ENCODE assay signal across 15 cellular contexts in the genomic region with DNA sequence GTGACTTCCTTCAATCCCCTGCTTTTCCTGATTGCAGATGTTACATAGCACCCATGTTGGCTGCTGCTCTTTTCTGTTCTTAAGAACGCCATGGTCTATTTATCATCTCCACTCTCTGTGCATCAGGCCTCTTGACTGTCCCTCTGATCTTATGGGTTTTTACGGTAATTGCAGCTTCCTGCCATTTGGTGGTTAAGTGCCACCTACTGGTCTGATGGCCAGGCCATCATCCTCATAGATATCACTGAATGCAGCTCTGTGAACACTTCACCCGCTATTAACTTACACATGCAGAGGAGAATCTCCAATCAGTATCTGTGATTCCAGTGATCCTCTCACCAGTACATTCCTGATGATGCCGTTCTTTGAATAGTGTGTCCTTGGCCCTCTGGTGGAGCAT.
DNase-seq lines count a peak whose midpoint lies in the region; ATAC-seq and TF ChIP-seq lines count a peak whose summit lies in the region.
"Had no signal": no experiment of that assay in that cellular context is flagged by ENCODE, and none has a peak within 500 bp of the region (broad histone marks: within the 10 kb centered on the region; RNA-seq: fewer than 3 reads in every experiment).

No MANE protein-coding gene starts in this region.

- no peaks in the 10 kb centered on the region for H3K4me1 ChIP-seq in mesenchymal stem cell (ENCODE audit: control insufficient read depth, insufficient read depth, low read depth, low read length)

- H3K36me3 ChIP-seq in WERI-Rb-1 (no peaks in the 10 kb centered on the region), mesenchymal stem cell (ENCODE audit: control insufficient read depth in 1 of 2, insufficient read depth in 2 of 2, low read depth in 1 of 2, low read length in 2 of 2) (no peaks in the 10 kb centered on the region)

- no peak overlapping the region for H2BK15ac ChIP-seq in mesenchymal stem cell (ENCODE audit: low read depth, poor library complexity, severe bottlenecking)

- H3K4ac ChIP-seq in mesenchymal stem cell (ENCODE audit: low read depth in 1 of 2, low read length in 2 of 2), result no peak overlapping the region

- no peak overlapping the region for H3K27ac ChIP-seq in WERI-Rb-1
- H3K27ac ChIP-seq in mesenchymal stem cell (ENCODE audit: low read length, poor library complexity, severe bottlenecking), result no peak overlapping the region

- H2BK120ac ChIP-seq in mesenchymal stem cell (ENCODE audit: low read depth, low read length), result no peak overlapping the region

- peak; percentile 19 for DNase-seq in LNCaP clone FGC (ENCODE audit: low read depth)
- peak; percentile 27 for DNase-seq in WERI-Rb-1
- DNase-seq in mesenchymal stem cell, result peak; percentile 11
- DNase-seq in natural killer cell treated with Interleukin-12 subunit alpha and Interleukin-12 subunit beta and Interleukin-15 and Interleukin-18, amount 100 ng/mL, for 72 hours (ENCODE audit: low spot score), result no peak
- DNase-seq in NCI-H146 treated with DMSO at 0.1 percent for 48 hours (lab: John Stamatoyannopoulos, UW; ENCODE audit: unreplicated experiment), result no peak
- DNase-seq: activated CD8-positive, alpha-beta T cell treated with anti-CD3 and anti-CD28 coated beads, Interleukin-2, amount 10 ng/mL, durations not matched to agents 7 days and 5 days; CD8-positive, alpha-beta memory T cell; NCI-H1105; NK-92 treated with Interleukin-12 subunit alpha and Interleukin-12 subunit beta, amount 100 ng/mL, for 24 hours; right cardiac atrium; T-helper 17 cell had no signal

- H2BK5ac ChIP-seq in mesenchymal stem cell (ENCODE audit: low read depth, low read length, poor library complexity, severe bottlenecking), result no peak overlapping the region

- H2BK12ac ChIP-seq in mesenchymal stem cell (ENCODE audit: low read length in 2 of 2), result no peak overlapping the region

- H2AK5ac ChIP-seq in mesenchymal stem cell (ENCODE audit: low read length, severe bottlenecking), result no peak overlapping the region

- TF ChIP-seq CTCF in GM12874 (IDR thresholded peaks at IDR 0.05; ENCODE audit: insufficient read depth, low read depth, low read length), result peak; percentile 40; the same call in 1 of the 2 replicates
- TF ChIP-seq CTCF in LNCaP clone FGC (IDR thresholded peaks at IDR 0.05; ENCODE audit: control insufficient read depth, extremely low read depth, insufficient read depth), result peak; percentile 89
- peak; percentile 43; the same call in 1 of the 2 replicates for TF ChIP-seq CTCF in WERI-Rb-1 (IDR thresholded peaks at IDR 0.05; ENCODE audit: low read depth, low read length)

- H3K4me3 ChIP-seq in LNCaP clone FGC (ENCODE audit: low read depth, low read length), result no peak overlapping the region
- H3K4me3 ChIP-seq in WERI-Rb-1 (ENCODE audit: low read depth, low read length), result no peak overlapping the region
- H3K4me3 ChIP-seq in mesenchymal stem cell (ENCODE audit: insufficient read depth in 1 of 2, low read depth in 1 of 2, low read length in 2 of 2), result no peak overlapping the region

- H3K27ac Mint-ChIP-seq in natural killer cell treated with Interleukin-12 subunit alpha and Interleukin-12 subunit beta and Interleukin-15 and Interleukin-18, amount 100 ng/mL, for 72 hours, result no peak overlapping the region
- H3K27ac Mint-ChIP-seq: activated CD8-positive, alpha-beta T cell treated with anti-CD3 and anti-CD28 coated beads, Interleukin-2, amount 10 ng/mL, durations not matched to agents 7 days and 5 days; T-helper 17 cell had no signal

- H3K9me3 ChIP-seq in WERI-Rb-1 (ENCODE audit: severe bottlenecking) (peaks cover 4% of the 10 kb centered on the region), mesenchymal stem cell (ENCODE audit: control insufficient read depth, low read length) (peaks cover 27% of the 10 kb centered on the region)

- H3K9ac ChIP-seq in mesenchymal stem cell (ENCODE audit: low read length), result no peak overlapping the region

- H3K23ac ChIP-seq in mesenchymal stem cell (ENCODE audit: low read length in 2 of 2), result no peak overlapping the region

- no peak overlapping the region for H4K8ac ChIP-seq in mesenchymal stem cell (ENCODE audit: low read length)

- H3K27me3 ChIP-seq in WERI-Rb-1 (ENCODE audit: insufficient read depth, low read depth, severe bottlenecking) (no peaks in the 10 kb centered on the region), mesenchymal stem cell (ENCODE audit: control insufficient read depth in 1 of 2, insufficient read depth in 1 of 2, low read length in 2 of 2) (no peaks in the 10 kb centered on the region)

- H2AFZ ChIP-seq in mesenchymal stem cell (ENCODE audit: low read depth, low read length), result no peak overlapping the region

- 88% methylated on average over 4 of the region's 4 CpGs for WGBS in mesenchymal stem cell

- H4K91ac ChIP-seq in mesenchymal stem cell (ENCODE audit: low read length), result no peak overlapping the region

- no peaks in the 10 kb centered on the region for H3K27me3 Mint-ChIP-seq in natural killer cell treated with Interleukin-12 subunit alpha and Interleukin-12 subunit beta and Interleukin-15 and Interleukin-18, amount 100 ng/mL, for 72 hours
- H3K27me3 Mint-ChIP-seq: CD8-positive, alpha-beta memory T cell; central memory CD8-positive, alpha-beta T cell; T-helper 17 cell had no signal

- no peak overlapping the region for H3K14ac ChIP-seq in mesenchymal stem cell (ENCODE audit: low read length in 2 of 2)

- no peaks in the 10 kb centered on the region for H3K36me3 Mint-ChIP-seq in natural killer cell treated with Interleukin-12 subunit alpha and Interleukin-12 subunit beta and Interleukin-15 and Interleukin-18, amount 100 ng/mL, for 72 hours
- H3K36me3 Mint-ChIP-seq: CD8-positive, alpha-beta memory T cell had no signal

- no peak overlapping the region for H3K18ac ChIP-seq in mesenchymal stem cell (ENCODE audit: low read depth in 1 of 2, low read length in 2 of 2)

- H3K9me3 Mint-ChIP-seq in natural killer cell treated with Interleukin-12 subunit alpha and Interleukin-12 subunit beta and Interleukin-15 and Interleukin-18, amount 100 ng/mL, for 72 hours, result peaks cover 16% of the 10 kb centered on the region

- ATAC-seq in HG03045 (IDR thresholded peaks at IDR 0.05; ENCODE audit: unreplicated experiment) (no peak), HG03565 (IDR thresholded peaks at IDR 0.05; ENCODE audit: unreplicated experiment) (no peak)
- no peak for ATAC-seq in natural killer cell treated with Interleukin-12 subunit alpha and Interleukin-12 subunit beta and Interleukin-15 and Interleukin-18, amount 100 ng/mL, for 72 hours
- ATAC-seq: activated CD8-positive, alpha-beta T cell treated with anti-CD3 and anti-CD28 coated beads, Interleukin-2, amount 10 ng/mL, durations not matched to agents 7 days and 5 days; right cardiac atrium; T-helper 17 cell had no signal

- no peaks in the 10 kb centered on the region for H3K4me1 Mint-ChIP-seq in natural killer cell treated with Interleukin-12 subunit alpha and Interleukin-12 subunit beta and Interleukin-15 and Interleukin-18, amount 100 ng/mL, for 72 hours (ENCODE audit: low read depth in 2 of 2)
- H3K4me1 Mint-ChIP-seq: CD8-positive, alpha-beta memory T cell; central memory CD8-positive, alpha-beta T cell; T-helper 17 cell had no signal

- no peaks in the 10 kb centered on the region for H3K79me1 ChIP-seq in mesenchymal stem cell (replicated peaks; ENCODE audit: low read length, poor library complexity, severe bottlenecking)

- H3K4me2 ChIP-seq in mesenchymal stem cell (ENCODE audit: low read length, poor library complexity, severe bottlenecking), result no peak overlapping the region

- no peak overlapping the region for H3K4me3 Mint-ChIP-seq in natural killer cell treated with Interleukin-12 subunit alpha and Interleukin-12 subunit beta and Interleukin-15 and Interleukin-18, amount 100 ng/mL, for 72 hours
- H3K4me3 Mint-ChIP-seq: activated CD8-positive, alpha-beta T cell treated with anti-CD3 and anti-CD28 coated beads, Interleukin-2, amount 10 ng/mL, durations not matched to agents 7 days and 5 days; CD8-positive, alpha-beta memory T cell; central memory CD8-positive, alpha-beta T cell; T-helper 17 cell had no signal

Comparison
In these comparisons a context has a peak if more than half of its experiments do, and no peak if none do; other contexts are left out.
1. DNase-seq: peak in LNCaP clone FGC (single experiment), WERI-Rb-1 (single experiment) and mesenchymal stem cell (single experiment); none in natural killer cell treated with Interleukin-12 subunit alpha and Interleukin-12 subunit beta and Interleukin-15 and Interleukin-18, amount 100 ng/mL, for 72 hours (single experiment) and NCI-H146 treated with DMSO at 0.1 percent for 48 hours (single experiment).
2. Peak in every context shown above with its lines, with median percentiles within 50 percentile points of each other: CTCF ChIP-seq.